ENCODE assay signal across 9 cellular contexts in the genomic region with DNA sequence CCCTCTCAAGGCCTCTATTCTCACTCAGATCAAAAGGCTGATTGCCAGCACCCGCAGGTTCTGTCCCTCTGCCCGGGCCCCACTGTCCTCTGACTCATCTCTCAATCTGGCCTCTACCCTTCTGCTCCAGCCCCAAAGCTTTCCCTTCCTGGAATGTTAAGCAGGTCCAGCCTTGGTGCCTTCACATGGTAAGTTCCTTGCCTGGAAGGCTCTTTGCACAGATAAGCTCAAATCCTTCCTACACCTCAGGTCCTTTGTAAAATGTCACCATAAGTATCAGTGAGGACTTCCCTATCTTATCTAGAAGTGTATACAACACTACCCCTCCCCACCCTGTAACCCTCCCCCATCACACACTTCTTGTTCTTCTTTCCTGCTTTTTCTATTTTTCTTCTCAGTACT. TPM values are rescaled to one million over a fixed set of nuclear protein-coding genes. Genes with fewer than 3 reads are reported as not detected.
DNase-seq lines count a peak whose midpoint lies in the region; FAIRE-seq and TF ChIP-seq lines count a peak whose summit lies in the region.
"Had no signal": no experiment of that assay in that cellular context is flagged by ENCODE, and none has a peak within 500 bp of the region (broad histone marks: within the 10 kb centered on the region; RNA-seq: fewer than 3 reads in every experiment).

No MANE protein-coding gene starts in this region.

- no peak overlapping the region for H2AFZ ChIP-seq in astrocyte (ENCODE audit: low read depth, low read length)

- no peak overlapping the region for H3K4me3 ChIP-seq in astrocyte (ENCODE audit: insufficient read depth, low read depth, low read length)

- H3K4me1 Mint-ChIP-seq in astrocyte (ENCODE audit: low read depth, unreplicated experiment) = peaks cover 8% of the 10 kb centered on the region

- H3K9me3 Mint-ChIP-seq in astrocyte (ENCODE audit: unreplicated experiment) = no peaks in the 10 kb centered on the region

- TF ChIP-seq POLR2A in H54 (IDR thresholded peaks at IDR 0.05; ENCODE audit: low read depth, low read length) = no peak

- H3K4me1 ChIP-seq in astrocyte (ENCODE audit: insufficient read depth, low read length) = no peaks in the 10 kb centered on the region

- H3K27ac Mint-ChIP-seq in astrocyte (ENCODE audit: unreplicated experiment) = no peak overlapping the region

- H3K27ac ChIP-seq in astrocyte (ENCODE audit: low read depth, low read length) = no peak overlapping the region

- DNase-seq in H54 (ENCODE audit: insufficient read length, low spot score) (peak; percentile 64), astrocyte (ENCODE audit: low read depth) (peak; percentile 42), non-pigmented ciliary epithelial cell (ENCODE audit: low read depth) (peak; percentile 15), SK-N-DZ (ENCODE audit: low spot score) (no peak), DMS79 treated with DMSO at 0.1 percent for 48 hours (lab: John Stamatoyannopoulos, UW) (no peak), NCI-H146 treated with DMSO at 0.1 percent for 48 hours (lab: John Stamatoyannopoulos, UW; ENCODE audit: unreplicated experiment) (no peak)
- DNase-seq: activated CD4-positive, CD25-positive, alpha-beta regulatory T cell treated with anti-CD3 and anti-CD28 coated beads, Interleukin-2, amount 50 U/mL, for 72 hours; NCI-H82 had no signal

- no peaks in the 10 kb centered on the region for H3K36me3 ChIP-seq in astrocyte (ENCODE audit: insufficient read depth, low read length)

- H4K20me1 ChIP-seq in astrocyte (ENCODE audit: insufficient read depth, low read length) = peaks cover 5% of the 10 kb centered on the region

- no peak overlapping the region for H3K4me2 ChIP-seq in astrocyte (ENCODE audit: low read length)

- H3K9ac ChIP-seq in astrocyte (ENCODE audit: low read length) = no peak overlapping the region

- no peak for FAIRE-seq in H54 (lab: Jason Lieb, UNC)
- FAIRE-seq in astrocyte (lab: Jason Lieb, UNC) = no peak
- FAIRE-seq: H1 had no signal

- no peaks in the 10 kb centered on the region for H3K79me2 ChIP-seq in astrocyte (ENCODE audit: insufficient read depth, low read length)

- H3K27me3 Mint-ChIP-seq in astrocyte (ENCODE audit: low read depth, unreplicated experiment) = no peaks in the 10 kb centered on the region

- H3K9me3 ChIP-seq in astrocyte (ENCODE audit: insufficient read depth, low read depth, low read length) = no peaks in the 10 kb centered on the region

- peaks cover 9% of the 10 kb centered on the region for H3K36me3 Mint-ChIP-seq in astrocyte (ENCODE audit: low read depth, unreplicated experiment)

- no peak for TF ChIP-seq CTCF in astrocyte (IDR thresholded peaks at IDR 0.05; ENCODE audit: insufficient read depth, low read depth, low read length)

- H3K27me3 ChIP-seq in astrocyte (ENCODE audit: insufficient read depth, low read length) = no peaks in the 10 kb centered on the region

- H3K4me3 Mint-ChIP-seq in astrocyte (ENCODE audit: unreplicated experiment) = no peak overlapping the region

RNA-seq across cellular contexts. Expression of gene LPCAT3, which starts 22.2 kb away (rescaled TPM):
- total RNA-seq in astrocyte = 26.2 and 27.6 TPM in 2 replicates
- 19.8 and 20.8 TPM in 2 replicates for polyA plus RNA-seq in SK-N-DZ (2014; cell fraction: cytosol; rRNA removed)
- 21.6 and 23.2 TPM in 2 replicates for polyA plus RNA-seq in SK-N-DZ (2014; cell fraction: nucleus; rRNA removed)

RNA-seq across cellular contexts. Expression of gene EMG1, which starts 25.3 kb away (rescaled TPM):
- 38.6 and 39.1 TPM in 2 replicates for total RNA-seq in astrocyte
- polyA plus RNA-seq in SK-N-DZ (2014; cell fraction: cytosol; rRNA removed) = 102 TPM in 2 replicates
- polyA plus RNA-seq in SK-N-DZ (2014; cell fraction: nucleus; rRNA removed) = 80.2 and 111 TPM in 2 replicates

RNA-seq across cellular contexts. Expression of gene PHB2, which starts 25.6 kb away (rescaled TPM):
- total RNA-seq in astrocyte = 171 and 176 TPM in 2 replicates
- 713 and 811 TPM in 2 replicates for polyA plus RNA-seq in SK-N-DZ (2014; cell fraction: cytosol; rRNA removed)
- 771 and 835 TPM in 2 replicates for polyA plus RNA-seq in SK-N-DZ (2014; cell fraction: nucleus; rRNA removed)

RNA-seq across cellular contexts. Expression of gene PTPN6, which starts 44.9 kb away (rescaled TPM):
- 5.2 and 8.9 TPM in 2 replicates for total RNA-seq in astrocyte
- polyA plus RNA-seq in SK-N-DZ (2014; cell fraction: cytosol; rRNA removed) = 0.48 and 0.64 TPM in 2 replicates
- polyA plus RNA-seq in SK-N-DZ (2014; cell fraction: nucleus; rRNA removed) = 1.1 and 1.3 TPM in 2 replicates

RNA-seq across cellular contexts. Expression of gene C12orf57, which starts 52.2 kb away (rescaled TPM):
- 117 and 123 TPM in 2 replicates for total RNA-seq in astrocyte
- polyA plus RNA-seq in SK-N-DZ (2014; cell fraction: cytosol; rRNA removed) = 890 and 1,059 TPM in 2 replicates
- 478 and 558 TPM in 2 replicates for polyA plus RNA-seq in SK-N-DZ (2014; cell fraction: nucleus; rRNA removed)

Comparison
In these comparisons a context has a peak if more than half of its experiments do, and no peak if none do; other contexts are left out.
1. DNase-seq: peak in H54 (single experiment), astrocyte (single experiment) and non-pigmented ciliary epithelial cell (single experiment); none in SK-N-DZ (single experiment), DMS79 treated with DMSO at 0.1 percent for 48 hours (single experiment) and NCI-H146 treated with DMSO at 0.1 percent for 48 hours (single experiment).